ENCODE assay signal across 17 cellular contexts in the genomic region with DNA sequence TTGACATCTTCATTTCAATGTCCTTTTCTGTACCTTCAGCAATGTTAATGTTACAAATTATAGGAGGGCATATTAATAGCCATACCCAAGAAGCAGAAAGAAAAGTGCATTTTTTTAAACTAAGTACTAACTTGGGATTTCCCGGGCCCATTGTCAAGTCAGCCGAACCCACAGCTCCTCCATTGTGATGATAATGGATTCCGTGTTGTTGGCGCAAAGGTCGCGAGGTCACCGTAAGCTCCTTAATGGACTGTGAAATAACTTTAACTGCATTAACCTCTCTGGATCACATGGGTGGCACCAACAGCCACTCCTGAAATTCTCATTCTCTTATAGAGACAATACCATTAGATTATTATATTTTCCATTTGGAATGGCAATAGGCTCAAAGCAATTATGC.
DNase-seq lines count a peak whose midpoint lies in the region; ATAC-seq and TF ChIP-seq lines count a peak whose summit lies in the region.
"Had no signal": no experiment of that assay in that cellular context is flagged by ENCODE, and none has a peak within 500 bp of the region (broad histone marks: within the 10 kb centered on the region; RNA-seq: fewer than 3 reads in every experiment).

No MANE protein-coding gene starts in this region.

- H2AK5ac ChIP-seq in H9 (ENCODE audit: insufficient read length, low read length): no peak overlapping the region
- H2AK5ac ChIP-seq in neuronal stem cell (ENCODE audit: low read depth, low read length): no peak overlapping the region

- H3K9me3 Mint-ChIP-seq in H9: peaks cover 0 to 7% of the 10 kb centered on the region in 2 experiments; a peak in 1 of 5 replicates

- no peaks in the 10 kb centered on the region for H3K36me3 Mint-ChIP-seq in H9 (ENCODE audit: insufficient read depth in 1 of 3, low read depth in 3 of 3)
- H3K36me3 Mint-ChIP-seq: CD4-positive, alpha-beta memory T cell had no signal

- no peak overlapping the region for H3K56ac ChIP-seq in H9 (ENCODE audit: insufficient read length, low read depth, low read length)

- H3K18ac ChIP-seq in H9 (ENCODE audit: insufficient read length, low read depth, low read length): no peak overlapping the region
- H3K18ac ChIP-seq in neuronal stem cell (ENCODE audit: low read length): no peak overlapping the region

- H2BK5ac ChIP-seq in H9 (ENCODE audit: insufficient read length, low read length) (no peak overlapping the region), neuronal stem cell (ENCODE audit: low read length) (no peak overlapping the region)

- H4K5ac ChIP-seq in H9 (ENCODE audit: insufficient read length, low read depth, low read length): no peak overlapping the region

- H3K36me3 ChIP-seq in iPS-18a (ENCODE audit: control insufficient read depth, low read depth, low read length) (no peaks in the 10 kb centered on the region), neuronal stem cell (replicated peaks in 1 of 2; ENCODE audit: control insufficient read depth in 2 of 2, insufficient read depth in 2 of 2, low read length in 2 of 2) (no peaks in the 10 kb centered on the region)

- no peaks in the 10 kb centered on the region for H3K79me2 ChIP-seq in H9 (ENCODE audit: insufficient read depth, low read length)

- H3K4me2 ChIP-seq in H9 (ENCODE audit: insufficient read depth, insufficient read length, low read length) (peak overlapping the region; percentile 27), neuronal stem cell (ENCODE audit: insufficient read depth, low read length, poor library complexity, severe bottlenecking) (no peak overlapping the region)
- H3K4me2 ChIP-seq: A549 had no signal

- H3K9me3 ChIP-seq in H9 (ENCODE audit: control insufficient read depth, low read depth, low read length): no peaks in the 10 kb centered on the region
- no peaks in the 10 kb centered on the region for H3K9me3 ChIP-seq in iPS-18a (ENCODE audit: control insufficient read depth, low read depth, low read length)
- H3K9me3 ChIP-seq in neuronal stem cell (replicated peaks in 1 of 2; ENCODE audit: control insufficient read depth in 2 of 2, insufficient read depth in 1 of 2, low read depth in 1 of 2, low read length in 2 of 2): no peaks in the 10 kb centered on the region
- H3K9me3 ChIP-seq: A549 had no signal

- H2BK120ac ChIP-seq in H9 (ENCODE audit: low read depth, low read length, poor library complexity, severe bottlenecking) (no peak overlapping the region), neuronal stem cell (ENCODE audit: low read depth, low read length) (no peak overlapping the region)

- no peaks in the 10 kb centered on the region for H4K20me1 ChIP-seq in H9 (ENCODE audit: control insufficient read depth, insufficient read depth, insufficient read length)

- H2AFZ ChIP-seq in H9 (ENCODE audit: low read length): no peak overlapping the region
- H2AFZ ChIP-seq in neuronal stem cell (ENCODE audit: low read length): peak overlapping the region; percentile 56

- H3K4me1 ChIP-seq in H9 (ENCODE audit: insufficient read depth, low read length) (peaks cover 4% of the 10 kb centered on the region; the same call in 1 of the 2 replicates), iPS-18a (ENCODE audit: control insufficient read depth, low read depth, low read length) (peaks cover 50% of the 10 kb centered on the region), neuronal stem cell (ENCODE audit: control insufficient read depth in 2 of 2, insufficient read depth in 1 of 2, low read depth in 1 of 2, low read length in 2 of 2) (peaks cover 8 to 39% of the 10 kb centered on the region in 2 donors)
- H3K4me1 ChIP-seq: A549 had no signal

- no peak for TF ChIP-seq CTCF in H9 (conservative IDR thresholded peaks at IDR 0.05)

- DNase-seq in H9 (peak; percentile 68), ecto neural progenitor cell (ENCODE audit: low spot score) (peak; percentile 78), neuronal stem cell (ENCODE audit: low spot score) (peak; percentile 76), dermis blood vessel endothelial cell (no peak), caudate nucleus (lab: John Stamatoyannopoulos, UW) (no peak)
- DNase-seq: CD4-positive, alpha-beta memory T cell; IMR-90; NCI-H1417 treated with DMSO at 0.1 percent for 48 hours; NCI-H187 treated with DMSO at 0.1 percent for 48 hours; NCI-H510A treated with DMSO at 0.1 percent for 48 hours; PC-3; RPMI8226; SIG-M5 had no signal

- H2BK12ac ChIP-seq in H9 (ENCODE audit: insufficient read length, low read depth, low read length): no peak overlapping the region
- H2BK12ac ChIP-seq in neuronal stem cell (ENCODE audit: low read length): no peak overlapping the region

- no CpG with 5 or more reads among the region's 7 CpGs for whole genome bisulfite sequencing in H9 (ENCODE audit: extremely low coverage, insufficient read length, low lambda C conversion rate)
- WGBS in neuronal stem cell (ENCODE audit: extremely low coverage in 2 of 2, insufficient read length in 2 of 2, insufficient replicate concordance in 1 of 2), 2 donors: no CpG with 5 or more reads among the region's 7 CpGs

- H4K8ac ChIP-seq in H9 (replicated peaks; ENCODE audit: insufficient read length, low read depth, low read length) (no peak overlapping the region), neuronal stem cell (ENCODE audit: low read depth, low read length) (no peak overlapping the region)

- H3K27ac ChIP-seq in H9 (ENCODE audit: insufficient read length, low read depth, low read length): no peak overlapping the region
- H3K27ac ChIP-seq in iPS-18a (ENCODE audit: low read length): peak overlapping the region; percentile 55
- peak overlapping the region; percentile 53 for H3K27ac ChIP-seq in neuronal stem cell (replicated peaks; ENCODE audit: low read length)
- H3K27ac ChIP-seq in caudate nucleus (ENCODE audit: low read depth, low read length): no peak overlapping the region
- H3K27ac ChIP-seq: A549 had no signal

- H3K4me3 Mint-ChIP-seq in H9: no peak overlapping the region; a peak in 2 of 5 replicates
- H3K4me3 Mint-ChIP-seq: CD4-positive, alpha-beta memory T cell had no signal

- peaks cover 38 to 44% of the 10 kb centered on the region in 2 experiments for H3K4me1 Mint-ChIP-seq in H9
- H3K4me1 Mint-ChIP-seq: CD4-positive, alpha-beta memory T cell had no signal

- peak overlapping the region; percentile 42 for H3K4me3 ChIP-seq in iPS-18a (ENCODE audit: low read length)
- no peak overlapping the region for H3K4me3 ChIP-seq in neuronal stem cell (ENCODE audit: low read length in 2 of 2)
- H3K4me3 ChIP-seq: A549 had no signal

- 0 out of 7 replicates have a peak overlapping the region, but pooled peaks of 2 of the 3 experiments have one; percentile 12 to 51 for H3K27ac Mint-ChIP-seq in H9
- H3K27ac Mint-ChIP-seq: CD4-positive, alpha-beta memory T cell had no signal

- no peak for ATAC-seq in HG03460 (IDR thresholded peaks at IDR 0.05; ENCODE audit: unreplicated experiment)
- ATAC-seq: A549, HCT116, PC-3 had no signal

- no peaks in the 10 kb centered on the region for H3K27me3 Mint-ChIP-seq in H9 (ENCODE audit: low read depth)
- H3K27me3 Mint-ChIP-seq: CD4-positive, alpha-beta memory T cell had no signal

- H3K23ac ChIP-seq in H9 (ENCODE audit: insufficient read length, low read depth, low read length): no peak overlapping the region
- no peak overlapping the region for H3K23ac ChIP-seq in neuronal stem cell (ENCODE audit: low read depth, low read length, poor library complexity)

- no peak overlapping the region for H4K91ac ChIP-seq in H9 (ENCODE audit: insufficient read length, low read depth, low read length)
- no peak overlapping the region for H4K91ac ChIP-seq in neuronal stem cell (ENCODE audit: low read depth, low read length, poor library complexity)

- H3K79me1 ChIP-seq in H9 (ENCODE audit: insufficient read depth, low read depth, low read length, poor library complexity, severe bottlenecking): no peaks in the 10 kb centered on the region
- no peaks in the 10 kb centered on the region for H3K79me1 ChIP-seq in neuronal stem cell (ENCODE audit: low read depth, low read length)

- H3T11ph ChIP-seq in H9 (ENCODE audit: low read length): no peak overlapping the region

- no peak overlapping the region for H3K4ac ChIP-seq in H9 (ENCODE audit: low read depth, low read length)
- no peak overlapping the region for H3K4ac ChIP-seq in neuronal stem cell (ENCODE audit: low read length)

- no peaks in the 10 kb centered on the region for H3K23me2 ChIP-seq in H9 (ENCODE audit: insufficient read length, low read depth, low read length, poor library complexity, severe bottlenecking)

- H3K27me3 ChIP-seq in H9 (ENCODE audit: insufficient read depth, low read length) (no peaks in the 10 kb centered on the region), iPS-18a (ENCODE audit: control insufficient read depth, insufficient read depth, low read length) (no peaks in the 10 kb centered on the region), neuronal stem cell (ENCODE audit: control insufficient read depth in 3 of 3, insufficient read depth in 3 of 3, low read depth in 1 of 3, low read length in 3 of 3) (no peaks in the 10 kb centered on the region)

- H3K9ac ChIP-seq in H9 (ENCODE audit: extremely low read depth, insufficient read length, low read length): no peak overlapping the region
- H3K9ac ChIP-seq in iPS-18a (ENCODE audit: low read length): peak overlapping the region; percentile 12
- H3K9ac ChIP-seq in neuronal stem cell (ENCODE audit: low read depth, low read length, poor library complexity): no peak overlapping the region

- no peak overlapping the region for H3K14ac ChIP-seq in H9 (ENCODE audit: insufficient read depth, low read length)
- no peak overlapping the region for H3K14ac ChIP-seq in neuronal stem cell (ENCODE audit: low read length)

- no peak overlapping the region for H2BK15ac ChIP-seq in H9 (ENCODE audit: low read depth, low read length)
- H2BK15ac ChIP-seq in neuronal stem cell (ENCODE audit: low read length): no peak overlapping the region

- H2BK20ac ChIP-seq in H9 (ENCODE audit: low read depth, low read length, poor library complexity, severe bottlenecking): no peak overlapping the region

Comparison
In these comparisons a context has a peak if more than half of its experiments do, and no peak if none do; other contexts are left out.
1. DNase-seq: peak in H9 (single experiment), ecto neural progenitor cell (single experiment) and neuronal stem cell (single experiment); none in dermis blood vessel endothelial cell (single experiment) and caudate nucleus (0 of 61).
2. H3K27ac ChIP-seq: peak in iPS-18a (single experiment) and neuronal stem cell (single experiment); none in H9 (single experiment) and caudate nucleus (single experiment).